11 cellular contexts compared by ENCODE assay signal in the genomic region with DNA sequence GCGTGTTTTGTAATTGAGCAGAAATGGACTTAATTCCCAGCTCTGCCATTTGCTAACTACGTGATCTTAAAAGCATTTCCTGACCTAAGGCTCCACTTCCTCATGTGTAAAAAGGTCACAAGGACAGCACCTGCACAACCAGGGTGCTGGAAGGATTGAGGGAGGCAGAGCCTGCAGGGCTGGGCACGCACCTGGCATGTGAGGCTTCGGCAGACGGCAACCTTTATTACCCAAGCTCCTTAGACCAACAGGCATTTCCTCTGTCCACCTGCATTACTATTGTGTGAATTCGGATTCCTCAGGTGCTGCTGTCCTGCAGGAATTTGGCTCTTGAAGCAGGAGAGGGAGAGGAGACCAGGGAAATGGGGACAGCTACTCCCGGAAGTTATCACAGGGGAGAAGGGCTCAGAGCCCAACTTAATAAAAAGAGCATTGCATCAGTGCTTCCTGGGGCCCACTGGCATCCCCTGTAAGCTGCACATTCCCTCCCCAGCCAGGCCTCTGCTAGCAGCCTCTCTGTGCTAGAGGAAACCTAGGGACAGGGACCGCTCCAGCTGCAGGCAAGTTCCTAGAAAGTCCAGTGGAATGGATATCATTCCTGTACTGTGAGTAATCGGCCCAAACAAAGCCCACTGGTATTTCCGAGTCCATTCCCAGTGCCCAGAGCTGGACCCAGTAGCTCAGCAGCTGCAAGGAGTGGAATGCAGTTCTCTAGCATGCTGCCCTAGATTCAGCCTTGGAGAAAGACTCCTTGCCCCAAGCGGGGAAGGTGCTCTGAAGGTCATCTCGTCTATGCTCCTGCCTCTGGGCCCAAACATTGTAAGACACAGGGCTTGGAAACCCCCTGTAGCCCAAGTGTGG.
DNase-seq lines count a peak whose midpoint lies in the region; ATAC-seq and TF ChIP-seq lines count a peak whose summit lies in the region.
"Had no signal": no experiment of that assay in that cellular context is flagged by ENCODE, and none has a peak within 500 bp of the region (broad histone marks: within the 10 kb centered on the region; RNA-seq: fewer than 3 reads in every experiment).

No MANE protein-coding gene starts in this region.

- in situ Hi-C loops in astrocyte of the cerebellum (cut with HindIII; ENCODE audit: low sequenced_read_pairs): no loop called here

- no peaks in the 10 kb centered on the region for H3K9me3 Mint-ChIP-seq in chondrocyte (ENCODE audit: low read depth)
- H3K9me3 Mint-ChIP-seq: activated B cell treated with CpG ODN at 0.5 μM for 24 hours had no signal

- no peak overlapping the region for H3K4me3 Mint-ChIP-seq in chondrocyte (ENCODE audit: unreplicated experiment)
- H3K4me3 Mint-ChIP-seq: activated B cell treated with CpG ODN at 0.5 μM for 24 hours had no signal

- no peak for TF ChIP-seq CTCF in astrocyte of the cerebellum (IDR thresholded peaks at IDR 0.05; ENCODE audit: low read depth, low read length, missing control alignments)
- TF ChIP-seq CTCF in chondrocyte (IDR thresholded peaks at IDR 0.05): no peak

- no peaks in the 10 kb centered on the region for H3K36me3 Mint-ChIP-seq in chondrocyte (ENCODE audit: low read depth)

- ATAC-seq in HG02759 (IDR thresholded peaks at IDR 0.05; ENCODE audit: unreplicated experiment): no peak
- ATAC-seq in GM19452 (IDR thresholded peaks at IDR 0.05; ENCODE audit: unreplicated experiment): no peak

- H3K27ac Mint-ChIP-seq in chondrocyte (ENCODE audit: unreplicated experiment): no peak overlapping the region
- H3K27ac Mint-ChIP-seq: activated B cell treated with CpG ODN at 0.5 μM for 24 hours had no signal

- peaks cover 29% of the 10 kb centered on the region for H3K4me1 Mint-ChIP-seq in chondrocyte (ENCODE audit: low read depth)

- no peak overlapping the region for H3K4me3 ChIP-seq in astrocyte of the cerebellum (ENCODE audit: low read depth, low read length)
- H3K4me3 ChIP-seq: coronary artery had no signal

- H3K27me3 Mint-ChIP-seq in chondrocyte (ENCODE audit: low read depth): peaks cover 25% of the 10 kb centered on the region

- DNase-seq in AG20443 (ENCODE audit: low spot score): peak; percentile 71
- peak; percentile 86 for DNase-seq in HCEC 1CT
- DNase-seq in astrocyte of the cerebellum (ENCODE audit: low read depth): peak; percentile 6
- peak; percentile 4 for DNase-seq in kidney glomerular epithelial cell (lab: John Stamatoyannopoulos, UW)
- DNase-seq in SIG-M5 treated with dmso at 0.1 percent for 504 hours (lab: John Stamatoyannopoulos, UW; ENCODE audit: unreplicated experiment): no peak
- DNase-seq in chondrocyte (ENCODE audit: low spot score): no peak
- DNase-seq: activated B cell treated with CpG ODN at 0.5 μM for 24 hours; stimulated activated naive CD8-positive, alpha-beta T cell treated with anti-CD3 and anti-CD28 coated beads, Interleukin-15, Interleukin-2, amounts not matched to agents 100 U/mL and 50 U/mL, for 24 hours had no signal

Comparison
In these comparisons a context has a peak if more than half of its experiments do, and no peak if none do; other contexts are left out.
1. DNase-seq: peak in AG20443 (single experiment), HCEC 1CT (single experiment), astrocyte of the cerebellum (single experiment) and kidney glomerular epithelial cell (single experiment); none in SIG-M5 treated with dmso at 0.1 percent for 504 hours (single experiment) and chondrocyte (single experiment).